ENCODE assay signal across 26 cellular contexts in the genomic region with DNA sequence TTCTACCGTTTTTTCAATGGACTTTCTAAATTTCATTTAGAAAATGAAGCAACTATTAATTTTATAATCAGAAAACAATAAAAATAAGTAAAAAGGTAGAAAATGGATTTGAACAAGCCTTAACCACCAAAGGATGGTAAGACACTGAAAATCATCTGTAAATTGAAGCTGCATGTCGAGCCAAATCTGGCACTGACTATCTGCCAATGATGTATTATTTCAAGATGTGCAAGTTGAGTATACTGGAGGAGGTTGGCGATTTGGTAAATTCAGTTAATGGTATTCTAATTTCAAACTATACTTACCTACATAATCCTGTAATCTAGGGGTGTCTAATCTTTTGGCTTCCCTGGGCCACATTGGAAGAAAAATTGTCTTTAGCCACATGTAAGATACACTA.
DNase-seq lines count a peak whose midpoint lies in the region; ATAC-seq and TF ChIP-seq lines count a peak whose summit lies in the region.
"Had no signal": no experiment of that assay in that cellular context is flagged by ENCODE, and none has a peak within 500 bp of the region (broad histone marks: within the 10 kb centered on the region; RNA-seq: fewer than 3 reads in every experiment).

No MANE protein-coding gene starts in this region.

- H3K27ac Mint-ChIP-seq in endodermal cell: no peak overlapping the region
- H3K27ac Mint-ChIP-seq: CD4-positive, CD25-positive, alpha-beta regulatory T cell had no signal

- H3K4me1 ChIP-seq in SK-N-SH (ENCODE audit: control insufficient read depth in 1 of 2, insufficient read depth in 2 of 2, low read depth in 1 of 2, low read length in 1 of 2) (peaks cover 2 to 75% of the 10 kb centered on the region in 2 experiments), endodermal cell (ENCODE audit: control insufficient read depth, insufficient read depth, low read length) (no peaks in the 10 kb centered on the region)
- H3K4me1 ChIP-seq: A549 had no signal

- no peaks in the 10 kb centered on the region for H3K27me3 ChIP-seq in SK-N-SH (ENCODE audit: insufficient read depth)
- H3K27me3 ChIP-seq in endodermal cell (ENCODE audit: control insufficient read depth, insufficient read depth, low read length, poor library complexity, severe bottlenecking): peaks cover 19% of the 10 kb centered on the region
- H3K27me3 ChIP-seq: BE2C, BLaER1 had no signal

- no peaks in the 10 kb centered on the region for H3K9me2 ChIP-seq in SK-N-SH

- no peaks in the 10 kb centered on the region for H3K36me3 Mint-ChIP-seq in endodermal cell (ENCODE audit: low read depth)
- H3K36me3 Mint-ChIP-seq: CD14-positive monocyte; CD4-positive, alpha-beta memory T cell; CD4-positive, CD25-positive, alpha-beta regulatory T cell; CD8-positive, alpha-beta memory T cell had no signal

- peaks cover 69% of the 10 kb centered on the region for H3F3A ChIP-seq in SK-N-SH (replicated peaks; ENCODE audit: insufficient read depth)

- no peaks in the 10 kb centered on the region for H4K20me1 ChIP-seq in SK-N-SH (ENCODE audit: insufficient read depth)
- H4K20me1 ChIP-seq: BLaER1 had no signal

- DNase-seq in SK-N-SH (no peak), RPMI7951 (ENCODE audit: low read depth) (peak; percentile 28), fibroblast of gingiva (ENCODE audit: low read depth) (peak; percentile 64), fibroblast of peridontal ligament (ENCODE audit: extremely low read depth) (peak; percentile 64), HuH-7.5 (ENCODE audit: low spot score) (no peak), NCI-H1436 treated with DMSO at 0.1 percent for 48 hours (lab: John Stamatoyannopoulos, UW) (no peak), endodermal cell (no peak)
- DNase-seq: BE2C; C1 segment of cervical spinal cord; CD4-positive, alpha-beta memory T cell; CD4-positive, CD25-positive, alpha-beta regulatory T cell; CD8-positive, alpha-beta memory T cell; COR-L47; DMS 273 treated with DMSO at 0.1 percent for 48 hours; DMS153; DMS53; DMS79; DND-41; EL; GDM1 had no signal

- CTCF ChIA-PET in SK-N-SH (lab: Yijun Ruan, JAX): interaction anchor here (1.0 to 3.0 kb wide), 2 partner anchors 14 to 31 kb away, joined by 3 to 9 read pairs; no protein-coding TSS in a partner anchor

- no peaks in the 10 kb centered on the region for H3K4me1 Mint-ChIP-seq in endodermal cell

- H3K4me2 ChIP-seq in SK-N-SH: peak overlapping the region; percentile 17; the same call in 1 of the 2 replicates
- H3K4me2 ChIP-seq: A549, BLaER1 had no signal

- no peak for ATAC-seq in SK-N-SH treated with all-trans-retinoic acid at 6 μM for 48 hours
- ATAC-seq: A549, GM12878 had no signal

- no peaks in the 10 kb centered on the region for H3K9me3 ChIP-seq in SK-N-SH
- H3K9me3 ChIP-seq in endodermal cell (ENCODE audit: control insufficient read depth, low read length): no peaks in the 10 kb centered on the region
- H3K9me3 ChIP-seq: A549, BE2C, BLaER1 had no signal

- TF ChIP-seq EP300 in SK-N-SH (IDR thresholded peaks at IDR 0.05; ENCODE audit: borderline replicate concordance in 1 of 2, low read depth in 1 of 2, low read length in 1 of 2): peak in 1 of 2 experiments; percentile 48; a peak in 1 of 4 replicates

- H3K36me3 ChIP-seq in SK-N-SH (replicated peaks in 1 of 2; ENCODE audit: control insufficient read depth in 1 of 2, insufficient read depth in 2 of 2, low read length in 1 of 2): peaks cover 0 to 11% of the 10 kb centered on the region in 2 experiments
- no peaks in the 10 kb centered on the region for H3K36me3 ChIP-seq in endodermal cell (ENCODE audit: control insufficient read depth, insufficient read depth, low read length)
- H3K36me3 ChIP-seq: BE2C, BLaER1 had no signal

- WGBS in SK-N-SH (ENCODE audit: low lambda C conversion rate): 20% methylated on average over 3 of the region's 3 CpGs
- WGBS in endodermal cell (ENCODE audit: insufficient coverage in 1 of 2, insufficient read length in 1 of 2), 2 experiments: 88% methylated on average over 1 of the region's 3 CpGs; no CpG with 5 or more reads in 1 of the 2 experiments

- H3K4me3 Mint-ChIP-seq in endodermal cell: no peak overlapping the region
- H3K4me3 Mint-ChIP-seq: CD4-positive, alpha-beta memory T cell; CD4-positive, CD25-positive, alpha-beta regulatory T cell; CD8-positive, alpha-beta memory T cell had no signal

- peaks cover 93% of the 10 kb centered on the region for H3K79me2 ChIP-seq in SK-N-SH (ENCODE audit: insufficient read depth)

- H3K4me3 ChIP-seq in SK-N-SH (ENCODE audit: low read depth in 2 of 2, low read length in 1 of 2) (no peak overlapping the region), endodermal cell (ENCODE audit: low read length) (no peak overlapping the region)
- H3K4me3 ChIP-seq: A549, BLaER1, GM12878 had no signal

- no peaks in the 10 kb centered on the region for H3K9me3 Mint-ChIP-seq in endodermal cell
- H3K9me3 Mint-ChIP-seq: CD14-positive monocyte had no signal

- POLR2A ChIA-PET in SK-N-SH (lab: Yijun Ruan, JAX): no interaction called here

- TF ChIP-seq RAD21 in SK-N-SH (IDR thresholded peaks at IDR 0.05; ENCODE audit: low read length): no peak

- H2AFZ ChIP-seq in SK-N-SH (ENCODE audit: low read depth): no peak overlapping the region

- peak overlapping the region; percentile 79 to 99; a peak in 3 of 4 replicates for H3K27ac ChIP-seq in SK-N-SH (ENCODE audit: low read depth in 2 of 2, low read length in 1 of 2)
- no peak overlapping the region for H3K27ac ChIP-seq in endodermal cell (ENCODE audit: low read depth, low read length)
- H3K27ac ChIP-seq: 22Rv1, A549, BLaER1 had no signal

- H3K9ac ChIP-seq in SK-N-SH: peak overlapping the region; percentile 5; the same call in 1 of the 2 replicates
- H3K9ac ChIP-seq in endodermal cell (ENCODE audit: extremely low read depth, low read length, poor library complexity, severe bottlenecking): no peak overlapping the region
- H3K9ac ChIP-seq: BLaER1 had no signal

- peaks cover 19% of the 10 kb centered on the region for H3K27me3 Mint-ChIP-seq in endodermal cell (ENCODE audit: insufficient read depth)

- TF ChIP-seq CTCF in SK-N-SH (IDR thresholded peaks at IDR 0.05) (no peak), endodermal cell (conservative IDR thresholded peaks at IDR 0.05) (no peak)

TF ChIP-seq in SK-N-SH, 30 proteins besides CTCF, POLR2A, EP300 and RAD21 (continues in another document):
- TF ChIP-seq, protein P1, sequence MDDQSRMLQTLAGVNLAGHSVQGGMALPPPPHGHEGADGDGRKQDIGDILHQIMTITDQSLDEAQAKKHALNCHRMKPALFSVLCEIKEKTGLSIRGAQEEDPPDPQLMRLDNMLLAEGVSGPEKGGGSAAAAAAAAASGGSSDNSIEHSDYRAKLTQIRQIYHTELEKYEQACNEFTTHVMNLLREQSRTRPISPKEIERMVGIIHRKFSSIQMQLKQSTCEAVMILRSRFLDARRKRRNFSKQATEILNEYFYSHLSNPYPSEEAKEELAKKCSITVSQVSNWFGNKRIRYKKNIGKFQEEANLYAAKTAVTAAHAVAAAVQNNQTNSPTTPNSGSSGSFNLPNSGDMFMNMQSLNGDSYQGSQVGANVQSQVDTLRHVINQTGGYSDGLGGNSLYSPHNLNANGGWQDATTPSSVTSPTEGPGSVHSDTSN (IDR thresholded peaks at IDR 0.05): peak; percentile 74
- TF ChIP-seq CHD2 (IDR thresholded peaks at IDR 0.05; ENCODE audit: low read length, partially characterized antibody) (no peak), TCF12 (IDR thresholded peaks at IDR 0.05) (peak; percentile 88), MXI1 (IDR thresholded peaks at IDR 0.05; ENCODE audit: low read depth, low read length) (no peak), FOSL2 (IDR thresholded peaks at IDR 0.05; ENCODE audit: borderline replicate concordance, low read depth) (no peak), TEAD4 (IDR thresholded peaks at IDR 0.05; ENCODE audit: borderline replicate concordance, insufficient read depth) (0 out of 2 replicates have a peak, but pooled peaks have one; percentile 9), NFIC (IDR thresholded peaks at IDR 0.05; ENCODE audit: borderline replicate concordance) (peak; percentile 80), POLR2AphosphoS5 (IDR thresholded peaks at IDR 0.05; ENCODE audit: low read depth, low read length) (peak; percentile 45; the same call in 1 of the 2 replicates), RXRA (IDR thresholded peaks at IDR 0.05; ENCODE audit: borderline replicate concordance, low read depth) (no peak), GABPA (IDR thresholded peaks at IDR 0.05; ENCODE audit: low read depth) (no peak)

TF ChIP-seq in SK-N-SH treated with all-trans-retinoic acid at 6 μM for 48 hours, 23 proteins besides CTCF, POLR2A, EP300 and RAD21:
- TF ChIP-seq ZNF565 (CRISPR knock-in tag; conservative IDR thresholded peaks at IDR 0.05; ENCODE audit: low read depth) (no peak), OSR1 (CRISPR knock-in tag; IDR thresholded peaks at IDR 0.05) (no peak), ZC3H10 (CRISPR knock-in tag; IDR thresholded peaks at IDR 0.05) (no peak), SNAI2 (CRISPR knock-in tag; IDR thresholded peaks at IDR 0.05) (no peak)
- TF ChIP-seq, protein P2, sequence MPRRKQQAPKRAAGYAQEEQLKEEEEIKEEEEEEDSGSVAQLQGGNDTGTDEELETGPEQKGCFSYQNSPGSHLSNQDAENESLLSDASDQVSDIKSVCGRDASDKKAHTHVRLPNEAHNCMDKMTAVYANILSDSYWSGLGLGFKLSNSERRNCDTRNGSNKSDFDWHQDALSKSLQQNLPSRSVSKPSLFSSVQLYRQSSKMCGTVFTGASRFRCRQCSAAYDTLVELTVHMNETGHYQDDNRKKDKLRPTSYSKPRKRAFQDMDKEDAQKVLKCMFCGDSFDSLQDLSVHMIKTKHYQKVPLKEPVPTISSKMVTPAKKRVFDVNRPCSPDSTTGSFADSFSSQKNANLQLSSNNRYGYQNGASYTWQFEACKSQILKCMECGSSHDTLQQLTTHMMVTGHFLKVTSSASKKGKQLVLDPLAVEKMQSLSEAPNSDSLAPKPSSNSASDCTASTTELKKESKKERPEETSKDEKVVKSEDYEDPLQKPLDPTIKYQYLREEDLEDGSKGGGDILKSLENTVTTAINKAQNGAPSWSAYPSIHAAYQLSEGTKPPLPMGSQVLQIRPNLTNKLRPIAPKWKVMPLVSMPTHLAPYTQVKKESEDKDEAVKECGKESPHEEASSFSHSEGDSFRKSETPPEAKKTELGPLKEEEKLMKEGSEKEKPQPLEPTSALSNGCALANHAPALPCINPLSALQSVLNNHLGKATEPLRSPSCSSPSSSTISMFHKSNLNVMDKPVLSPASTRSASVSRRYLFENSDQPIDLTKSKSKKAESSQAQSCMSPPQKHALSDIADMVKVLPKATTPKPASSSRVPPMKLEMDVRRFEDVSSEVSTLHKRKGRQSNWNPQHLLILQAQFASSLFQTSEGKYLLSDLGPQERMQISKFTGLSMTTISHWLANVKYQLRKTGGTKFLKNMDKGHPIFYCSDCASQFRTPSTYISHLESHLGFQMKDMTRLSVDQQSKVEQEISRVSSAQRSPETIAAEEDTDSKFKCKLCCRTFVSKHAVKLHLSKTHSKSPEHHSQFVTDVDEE (CRISPR knock-in tag; IDR thresholded peaks at IDR 0.05): no peak
TF ChIP-seq in SK-N-SH treated with all-trans-retinoic acid at 6 μM for 48 hours: peak in this region for 0.

Comparison
In these comparisons a context has a peak if more than half of its experiments do, and no peak if none do; other contexts are left out.
1. DNase-seq: peak in RPMI7951 (single experiment), fibroblast of gingiva (single experiment) and fibroblast of peridontal ligament (single experiment); none in SK-N-SH (single experiment), HuH-7.5 (single experiment), NCI-H1436 treated with DMSO at 0.1 percent for 48 hours (single experiment) and endodermal cell (single experiment).